Comparison of ENCODE assay signal across 1 cellular context in genomic region chr2:156147594-156148330, GRCh38.
TF ChIP-seq lines count a peak whose summit lies in the region.

No MANE protein-coding gene starts in this region.

TF ChIP-seq in GM12878, 131 proteins besides CTCF, POLR2A, EP300 and RAD21 (continued from another document):
- no peak for TF ChIP-seq ZNF687 (IDR thresholded peaks at IDR 0.05)
- no peak for TF ChIP-seq MYB (IDR thresholded peaks at IDR 0.05; ENCODE audit: borderline replicate concordance, low read depth, low read length)
- no peak for TF ChIP-seq MTA3 (IDR thresholded peaks at IDR 0.05; ENCODE audit: borderline replicate concordance, low read length)
- TF ChIP-seq ATF7 (IDR thresholded peaks at IDR 0.05; ENCODE audit: low read depth), result peak; percentile 94
- TF ChIP-seq CBX3 (IDR thresholded peaks at IDR 0.05; ENCODE audit: borderline replicate concordance, low read depth), result no peak
- no peak for TF ChIP-seq NBN (IDR thresholded peaks at IDR 0.05)
- 0 out of 4 replicates have a peak, but pooled peaks of 1 of the 2 experiments have one; percentile 18 for TF ChIP-seq CEBPB (IDR thresholded peaks at IDR 0.05; ENCODE audit: borderline replicate concordance in 1 of 2, low read depth in 2 of 2, low read length in 2 of 2)
- 0 out of 4 replicates have a peak, but pooled peaks of 1 of the 2 experiments have one; percentile 18 for TF ChIP-seq IKZF2 (IDR thresholded peaks at IDR 0.05)
- TF ChIP-seq BCL3 (IDR thresholded peaks at IDR 0.05; ENCODE audit: borderline replicate concordance, insufficient read depth, low read depth, low read length, poor library complexity, severe bottlenecking), result peak; percentile 14
- no peak for TF ChIP-seq MAX (IDR thresholded peaks at IDR 0.05; ENCODE audit: low read depth, low read length)
- no peak for TF ChIP-seq LARP7 (IDR thresholded peaks at IDR 0.05)
- TF ChIP-seq GATAD2B (conservative IDR thresholded peaks at IDR 0.05; ENCODE audit: low read depth), result no peak
- TF ChIP-seq E2F4 (IDR thresholded peaks at IDR 0.05; ENCODE audit: low read depth, low read length), result no peak
- no peak for TF ChIP-seq KLF5 (IDR thresholded peaks at IDR 0.05; ENCODE audit: partially characterized antibody)
- TF ChIP-seq CREM (IDR thresholded peaks at IDR 0.05; ENCODE audit: low read depth), result peak; percentile 77; the same call in 1 of the 2 replicates
- no peak for TF ChIP-seq CHD2 (IDR thresholded peaks at IDR 0.05; ENCODE audit: borderline replicate concordance, low read depth, low read length)
- peak; percentile 77; the same call in 1 of the 2 replicates for TF ChIP-seq RUNX3 (IDR thresholded peaks at IDR 0.05; ENCODE audit: low read length)
- TF ChIP-seq ZBED1 (IDR thresholded peaks at IDR 0.05; ENCODE audit: borderline replicate concordance), result peak; percentile 65; the same call in 1 of the 2 replicates
- no peak for TF ChIP-seq ASH2L (IDR thresholded peaks at IDR 0.05; ENCODE audit: borderline replicate concordance, low read depth)
- 0 out of 2 replicates have a peak, but pooled peaks have one; percentile 12 for TF ChIP-seq EED (IDR thresholded peaks at IDR 0.05; ENCODE audit: low read depth)
- no peak for TF ChIP-seq CHD1 (IDR thresholded peaks at IDR 0.05; ENCODE audit: low read depth, low read length)
- no peak for TF ChIP-seq ZZZ3 (IDR thresholded peaks at IDR 0.05; ENCODE audit: control insufficient read depth, insufficient read length, low read depth)
- TF ChIP-seq MYC (IDR thresholded peaks at IDR 0.05; ENCODE audit: insufficient read depth, insufficient read length, insufficient replicate concordance, low read length, severe bottlenecking), result no peak
- no peak for TF ChIP-seq MTA2 (IDR thresholded peaks at IDR 0.05; ENCODE audit: low read depth)
- no peak for TF ChIP-seq NR2F1 (conservative IDR thresholded peaks at IDR 0.05)
- TF ChIP-seq MEF2A (IDR thresholded peaks at IDR 0.05; ENCODE audit: insufficient read depth, low read depth, low read length), result peak; percentile 94
- no peak for TF ChIP-seq BCLAF1 (IDR thresholded peaks at IDR 0.05)
- no peak for TF ChIP-seq TAF1 (IDR thresholded peaks at IDR 0.05; ENCODE audit: borderline replicate concordance, low read depth, low read length)
- TF ChIP-seq ZNF592 (IDR thresholded peaks at IDR 0.05), result no peak
- peak; percentile 59; the same call in 1 of the 2 replicates for TF ChIP-seq CREB1 (IDR thresholded peaks at IDR 0.05; ENCODE audit: low read depth)
- peak in 1 of 2 experiments; percentile 75; a peak in 2 of 4 replicates for TF ChIP-seq BHLHE40 (IDR thresholded peaks at IDR 0.05; ENCODE audit: borderline replicate concordance in 1 of 2, low read depth in 2 of 2, low read length in 1 of 2)
- TF ChIP-seq JUNB (IDR thresholded peaks at IDR 0.05), result peak; percentile 75
- no peak for TF ChIP-seq SRF (IDR thresholded peaks at IDR 0.05; ENCODE audit: low read depth in 2 of 2, low read length in 2 of 2)
- TF ChIP-seq ATF2 (IDR thresholded peaks at IDR 0.05; ENCODE audit: low read length), result peak; percentile 96
- TF ChIP-seq BRCA1 (IDR thresholded peaks at IDR 0.05; ENCODE audit: low read depth, low read length), result no peak
- TF ChIP-seq SUPT20H (IDR thresholded peaks at IDR 0.05; ENCODE audit: borderline replicate concordance, control insufficient read depth, low read depth, low read length), result no peak
